ENCODE assay signal across 20 cellular contexts in genomic region chr20:39825524-39825923, GRCh38.
A peak's percentile ranks its signal among the peaks of the same experiment; 100 is the strongest.
DNase-seq lines count a peak whose midpoint lies in the region; ATAC-seq and TF ChIP-seq lines count a peak whose summit lies in the region.
"Had no signal": no experiment of that assay in that cellular context is flagged by ENCODE, and none has a peak within 500 bp of the region (broad histone marks: within the 10 kb centered on the region; RNA-seq: fewer than 3 reads in every experiment).

No MANE protein-coding gene starts in this region.

- H3K4me1 ChIP-seq in RWPE2 (ENCODE audit: insufficient read depth, poor library complexity, severe bottlenecking) = no peaks in the 10 kb centered on the region
- peaks cover 30% of the 10 kb centered on the region for H3K4me1 ChIP-seq in suprapubic skin

- no peak for TF ChIP-seq EP300 in suprapubic skin (IDR thresholded peaks at IDR 0.05)

- WGBS in suprapubic skin = 58% methylated on average over 3 of the region's 3 CpGs

- H3K27ac ChIP-seq in RWPE2 (ENCODE audit: poor library complexity, severe bottlenecking) = peak overlapping the region; percentile 20
- peak overlapping the region; percentile 59 for H3K27ac ChIP-seq in epithelial cell of prostate
- H3K27ac ChIP-seq in suprapubic skin = peak overlapping the region; percentile 54
- H3K27ac ChIP-seq: SK-N-MC had no signal

- TF ChIP-seq CTCF in natural killer cell (IDR thresholded peaks at IDR 0.05) (no peak), RWPE2 (IDR thresholded peaks at IDR 0.05; ENCODE audit: poor library complexity, severe bottlenecking) (no peak), suprapubic skin (IDR thresholded peaks at IDR 0.05) (no peak)

- H3K27me3 ChIP-seq in RWPE2 (ENCODE audit: insufficient read depth, poor library complexity, severe bottlenecking) (no peaks in the 10 kb centered on the region), suprapubic skin (no peaks in the 10 kb centered on the region)

- no peak overlapping the region for H3K27ac Mint-ChIP-seq in natural killer cell treated with Interleukin-12 subunit alpha and Interleukin-12 subunit beta and Interleukin-15 and Interleukin-18, amount 100 ng/mL, for 72 hours
- H3K27ac Mint-ChIP-seq in natural killer cell = no peak overlapping the region
- H3K27ac Mint-ChIP-seq: CD8-positive, alpha-beta memory T cell had no signal

- no peak for DNase-seq in natural killer cell treated with Interleukin-12 subunit alpha and Interleukin-12 subunit beta and Interleukin-15 and Interleukin-18, amount 100 ng/mL, for 72 hours (ENCODE audit: low spot score)
- no peak for DNase-seq in natural killer cell
- no peak for DNase-seq in RWPE2 (ENCODE audit: low spot score)
- DNase-seq in epithelial cell of prostate (ENCODE audit: low read depth, low spot score) = peak; percentile 93
- no peak for DNase-seq in suprapubic skin (ENCODE audit: low spot score in 2 of 2)
- DNase-seq in 8988T = no peak
- DNase-seq: CD8-positive, alpha-beta memory T cell; GF-D8; H7; MV-4-11; NCI-H1417; NCI-H187 treated with DMSO at 0.1 percent for 48 hours; NCI-H2171; NCI-H446 treated with DMSO at 0.1 percent for 48 hours; NCI-H748 treated with DMSO at 0.1 percent for 48 hours; Right ventricle myocardium superior had no signal

- H3K36me3 ChIP-seq in RWPE2 (ENCODE audit: low read depth) (no peaks in the 10 kb centered on the region), suprapubic skin (no peaks in the 10 kb centered on the region)

- intact Hi-C loops in natural killer cell (cut with micrococcal nuclease) = no loop called here

- no peak for TF ChIP-seq POLR2A in suprapubic skin (IDR thresholded peaks at IDR 0.05)

- H3K9me3 ChIP-seq in RWPE2 (ENCODE audit: severe bottlenecking) (no peaks in the 10 kb centered on the region), suprapubic skin (no peaks in the 10 kb centered on the region)

- H3K9me3 Mint-ChIP-seq in natural killer cell treated with Interleukin-12 subunit alpha and Interleukin-12 subunit beta and Interleukin-15 and Interleukin-18, amount 100 ng/mL, for 72 hours = peaks cover 13% of the 10 kb centered on the region
- peaks cover 0 to 3% of the 10 kb centered on the region in 2 donors for H3K9me3 Mint-ChIP-seq in natural killer cell
- H3K9me3 Mint-ChIP-seq: CD8-positive, alpha-beta memory T cell had no signal

- no peak for ATAC-seq in natural killer cell treated with Interleukin-12 subunit alpha and Interleukin-12 subunit beta and Interleukin-15 and Interleukin-18, amount 100 ng/mL, for 72 hours
- ATAC-seq in natural killer cell (no peak), RWPE2 (ENCODE audit: low read depth) (peak; percentile 66), HG02938 (IDR thresholded peaks at IDR 0.05; ENCODE audit: unreplicated experiment) (no peak), GM18867 (IDR thresholded peaks at IDR 0.05; ENCODE audit: unreplicated experiment) (no peak)
- ATAC-seq: Panc1 had no signal

- H3K4me3 ChIP-seq in RWPE2 (ENCODE audit: severe bottlenecking) = no peak overlapping the region
- H3K4me3 ChIP-seq in suprapubic skin = no peak overlapping the region
- H3K4me3 ChIP-seq: SK-N-MC had no signal

- no peaks in the 10 kb centered on the region for H3K36me3 Mint-ChIP-seq in natural killer cell treated with Interleukin-12 subunit alpha and Interleukin-12 subunit beta and Interleukin-15 and Interleukin-18, amount 100 ng/mL, for 72 hours
- no peaks in the 10 kb centered on the region for H3K36me3 Mint-ChIP-seq in natural killer cell
- H3K36me3 Mint-ChIP-seq: CD8-positive, alpha-beta memory T cell had no signal

- H3K27me3 Mint-ChIP-seq in natural killer cell treated with Interleukin-12 subunit alpha and Interleukin-12 subunit beta and Interleukin-15 and Interleukin-18, amount 100 ng/mL, for 72 hours = peaks cover 0 to 8% of the 10 kb centered on the region in 2 donors
- peaks cover 0 to 2% of the 10 kb centered on the region in 2 donors for H3K27me3 Mint-ChIP-seq in natural killer cell (ENCODE audit: low read depth in 2 of 2)

- H3K4me1 Mint-ChIP-seq in natural killer cell treated with Interleukin-12 subunit alpha and Interleukin-12 subunit beta and Interleukin-15 and Interleukin-18, amount 100 ng/mL, for 72 hours (ENCODE audit: low read depth in 2 of 2) = peaks cover 13 to 17% of the 10 kb centered on the region in 2 donors
- no peaks in the 10 kb centered on the region for H3K4me1 Mint-ChIP-seq in natural killer cell
- H3K4me1 Mint-ChIP-seq: CD8-positive, alpha-beta memory T cell had no signal

- peak overlapping the region; percentile 59 for H3K4me3 Mint-ChIP-seq in natural killer cell treated with Interleukin-12 subunit alpha and Interleukin-12 subunit beta and Interleukin-15 and Interleukin-18, amount 100 ng/mL, for 72 hours
- H3K4me3 Mint-ChIP-seq in natural killer cell = no peak overlapping the region
- H3K4me3 Mint-ChIP-seq: CD8-positive, alpha-beta memory T cell had no signal
